ENCODE assay signal across 8 cellular contexts in the genomic region with DNA sequence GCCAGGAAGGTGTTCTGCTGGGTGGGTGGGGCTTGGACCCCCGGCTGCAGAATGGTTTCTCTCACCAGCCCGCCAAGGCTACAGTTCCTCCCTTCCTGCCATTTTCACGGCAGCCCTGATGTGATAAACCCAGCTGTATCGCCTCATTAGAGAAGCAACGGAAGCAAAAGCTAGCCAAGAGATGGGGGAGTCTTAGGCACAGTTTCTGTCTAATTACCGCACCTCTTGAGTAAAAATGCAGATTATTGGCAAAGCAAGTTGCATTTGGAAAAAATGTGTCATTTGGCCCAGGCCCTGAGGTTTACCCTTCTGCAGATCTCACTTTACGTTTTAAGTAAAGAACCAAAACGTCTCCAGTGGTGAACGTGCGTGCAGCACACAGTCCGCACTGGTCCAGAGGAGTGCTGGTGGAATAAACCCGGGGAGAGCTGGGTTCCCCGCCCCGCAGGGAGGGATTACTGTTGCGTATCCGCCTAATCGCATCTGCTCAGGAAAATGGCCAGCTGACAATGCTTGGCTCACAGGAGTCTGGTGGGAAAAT.
DNase-seq lines count a peak whose midpoint lies in the region; ATAC-seq and TF ChIP-seq lines count a peak whose summit lies in the region.

No MANE protein-coding gene starts in this region.

- intact Hi-C loops in Right ventricle myocardium superior (cut with DNase I) = no loop called here

- no peak overlapping the region for H3K4me3 Mint-ChIP-seq in GM23338

- no peaks in the 10 kb centered on the region for H4K20me1 ChIP-seq in GM23338 (replicated peaks; ENCODE audit: insufficient read depth)

- H3K27ac ChIP-seq in GM23338 (ENCODE audit: low read depth) = 0 out of 2 replicates have a peak overlapping the region, but pooled peaks have one; percentile 39

- no peak overlapping the region for H3K4me3 ChIP-seq in GM23338

- H3K36me3 Mint-ChIP-seq in GM23338 (ENCODE audit: low read depth) = peaks cover 6% of the 10 kb centered on the region; the same call in 1 of the 3 replicates

- H3K27ac Mint-ChIP-seq in GM23338 = no peak overlapping the region; the same call in 1 of the 2 replicates

- no peak overlapping the region for H2AFZ ChIP-seq in GM23338

- H3K4me2 ChIP-seq in GM23338 = 0 out of 2 replicates have a peak overlapping the region, but pooled peaks have one; percentile 13

- no peak for TF ChIP-seq CTCF in GM23338 (conservative IDR thresholded peaks at IDR 0.05; ENCODE audit: low read depth in 2 of 2)

- no peaks in the 10 kb centered on the region for H3K9me3 Mint-ChIP-seq in GM23338

- H3K9me2 ChIP-seq in GM23338 (ENCODE audit: insufficient read depth) = no peaks in the 10 kb centered on the region; the same call in 1 of the 2 replicates

- H3K79me2 ChIP-seq in GM23338 (replicated peaks; ENCODE audit: insufficient read depth) = peaks cover 17% of the 10 kb centered on the region

- DNase-seq in GM23338 (ENCODE audit: low spot score) (no peak), Right ventricle myocardium superior (peak; percentile 85), retina (peak; percentile 79), activated gamma-delta T cell (lab: John Stamatoyannopoulos, UW) (no peak), EL (no peak)

- H3K27me3 Mint-ChIP-seq in GM23338 (ENCODE audit: insufficient read depth, low read depth, poor library complexity) = peaks cover 5% of the 10 kb centered on the region

- peaks cover 41% of the 10 kb centered on the region for H3K4me1 Mint-ChIP-seq in GM23338

- H3K27me3 ChIP-seq in GM23338 (ENCODE audit: insufficient read depth) = no peaks in the 10 kb centered on the region

- peak; percentile 61 for ATAC-seq in GM23338
- ATAC-seq in SK-N-SH treated with all-trans-retinoic acid at 6 μM for 48 hours = peak; percentile 49; the same call in 2 of the 3 replicates
- peak; percentile 94 for ATAC-seq in Right ventricle myocardium superior (ENCODE audit: poor library complexity)
- ATAC-seq in HG02763 (IDR thresholded peaks at IDR 0.05; ENCODE audit: unreplicated experiment) = no peak
- no peak for ATAC-seq in HG03135 (IDR thresholded peaks at IDR 0.05; ENCODE audit: unreplicated experiment)

- no peaks in the 10 kb centered on the region for H3K36me3 ChIP-seq in GM23338 (ENCODE audit: insufficient read depth)

- no peaks in the 10 kb centered on the region for H3F3A ChIP-seq in GM23338 (replicated peaks; ENCODE audit: low read depth)

- H3K4me1 ChIP-seq in GM23338 (ENCODE audit: insufficient read depth) = peaks cover 24% of the 10 kb centered on the region

TF ChIP-seq in GM23338, 12 proteins besides CTCF, POLR2A, EP300 and RAD21 (continues in another document):
- TF ChIP-seq POLR2AphosphoS5 (IDR thresholded peaks at IDR 0.05; ENCODE audit: low read depth) (no peak), CREB1 (CRISPR knock-in tag; IDR thresholded peaks at IDR 0.05; ENCODE audit: low read depth) (no peak), NANOG (IDR thresholded peaks at IDR 0.05; ENCODE audit: borderline replicate concordance) (no peak), ZNF331 (CRISPR knock-in tag; IDR thresholded peaks at IDR 0.05; ENCODE audit: low read depth) (no peak), STAT1 (IDR thresholded peaks at IDR 0.05; ENCODE audit: unreplicated experiment) (no peak), ZNF114 (CRISPR knock-in tag; IDR thresholded peaks at IDR 0.05) (no peak)

TF ChIP-seq in SK-N-SH treated with all-trans-retinoic acid at 6 μM for 48 hours, 23 proteins besides CTCF, POLR2A, EP300 and RAD21:
- TF ChIP-seq ZNF8 (CRISPR knock-in tag; IDR thresholded peaks at IDR 0.05) (no peak), GLIS3 (CRISPR knock-in tag; IDR thresholded peaks at IDR 0.05) (no peak), ARNTL (CRISPR knock-in tag; IDR thresholded peaks at IDR 0.05; ENCODE audit: borderline replicate concordance, low read depth) (no peak), ZFP3 (CRISPR knock-in tag; IDR thresholded peaks at IDR 0.05) (no peak), ISL1 (CRISPR knock-in tag; IDR thresholded peaks at IDR 0.05) (no peak), CSDC2 (CRISPR knock-in tag; IDR thresholded peaks at IDR 0.05) (no peak), RARB (CRISPR knock-in tag; IDR thresholded peaks at IDR 0.05) (no peak), PPARA (CRISPR knock-in tag; IDR thresholded peaks at IDR 0.05; ENCODE audit: borderline replicate concordance) (no peak; the same call in 1 of the 2 replicates), ZNF70 (CRISPR knock-in tag; IDR thresholded peaks at IDR 0.05) (no peak), ZFP30 (CRISPR knock-in tag; IDR thresholded peaks at IDR 0.05) (no peak), ESRRG (CRISPR knock-in tag; IDR thresholded peaks at IDR 0.05) (no peak), ZC3H10 (CRISPR knock-in tag; IDR thresholded peaks at IDR 0.05) (no peak), ZNF565 (CRISPR knock-in tag; conservative IDR thresholded peaks at IDR 0.05; ENCODE audit: low read depth) (no peak), OSR1 (CRISPR knock-in tag; IDR thresholded peaks at IDR 0.05) (no peak), BACH2 (CRISPR knock-in tag; IDR thresholded peaks at IDR 0.05; ENCODE audit: borderline replicate concordance) (no peak), TCF4 (CRISPR knock-in tag; IDR thresholded peaks at IDR 0.05; ENCODE audit: borderline replicate concordance) (no peak)
- TF ChIP-seq, protein P1, sequence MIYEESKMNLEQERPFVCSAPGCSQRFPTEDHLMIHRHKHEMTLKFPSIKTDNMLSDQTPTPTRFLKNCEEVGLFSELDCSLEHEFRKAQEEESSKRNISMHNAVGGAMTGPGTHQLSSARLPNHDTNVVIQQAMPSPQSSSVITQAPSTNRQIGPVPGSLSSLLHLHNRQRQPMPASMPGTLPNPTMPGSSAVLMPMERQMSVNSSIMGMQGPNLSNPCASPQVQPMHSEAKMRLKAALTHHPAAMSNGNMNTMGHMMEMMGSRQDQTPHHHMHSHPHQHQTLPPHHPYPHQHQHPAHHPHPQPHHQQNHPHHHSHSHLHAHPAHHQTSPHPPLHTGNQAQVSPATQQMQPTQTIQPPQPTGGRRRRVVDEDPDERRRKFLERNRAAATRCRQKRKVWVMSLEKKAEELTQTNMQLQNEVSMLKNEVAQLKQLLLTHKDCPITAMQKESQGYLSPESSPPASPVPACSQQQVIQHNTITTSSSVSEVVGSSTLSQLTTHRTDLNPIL (CRISPR knock-in tag; IDR thresholded peaks at IDR 0.05; ENCODE audit: low read depth) = no peak
- TF ChIP-seq, protein P2, sequence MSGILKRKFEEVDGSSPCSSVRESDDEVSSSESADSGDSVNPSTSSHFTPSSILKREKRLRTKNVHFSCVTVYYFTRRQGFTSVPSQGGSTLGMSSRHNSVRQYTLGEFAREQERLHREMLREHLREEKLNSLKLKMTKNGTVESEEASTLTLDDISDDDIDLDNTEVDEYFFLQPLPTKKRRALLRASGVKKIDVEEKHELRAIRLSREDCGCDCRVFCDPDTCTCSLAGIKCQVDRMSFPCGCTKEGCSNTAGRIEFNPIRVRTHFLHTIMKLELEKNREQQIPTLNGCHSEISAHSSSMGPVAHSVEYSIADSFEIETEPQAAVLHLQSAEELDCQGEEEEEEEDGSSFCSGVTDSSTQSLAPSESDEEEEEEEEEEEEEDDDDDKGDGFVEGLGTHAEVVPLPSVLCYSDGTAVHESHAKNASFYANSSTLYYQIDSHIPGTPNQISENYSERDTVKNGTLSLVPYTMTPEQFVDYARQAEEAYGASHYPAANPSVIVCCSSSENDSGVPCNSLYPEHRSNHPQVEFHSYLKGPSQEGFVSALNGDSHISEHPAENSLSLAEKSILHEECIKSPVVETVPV (CRISPR knock-in tag; IDR thresholded peaks at IDR 0.05) = no peak
- TF ChIP-seq, protein P3, sequence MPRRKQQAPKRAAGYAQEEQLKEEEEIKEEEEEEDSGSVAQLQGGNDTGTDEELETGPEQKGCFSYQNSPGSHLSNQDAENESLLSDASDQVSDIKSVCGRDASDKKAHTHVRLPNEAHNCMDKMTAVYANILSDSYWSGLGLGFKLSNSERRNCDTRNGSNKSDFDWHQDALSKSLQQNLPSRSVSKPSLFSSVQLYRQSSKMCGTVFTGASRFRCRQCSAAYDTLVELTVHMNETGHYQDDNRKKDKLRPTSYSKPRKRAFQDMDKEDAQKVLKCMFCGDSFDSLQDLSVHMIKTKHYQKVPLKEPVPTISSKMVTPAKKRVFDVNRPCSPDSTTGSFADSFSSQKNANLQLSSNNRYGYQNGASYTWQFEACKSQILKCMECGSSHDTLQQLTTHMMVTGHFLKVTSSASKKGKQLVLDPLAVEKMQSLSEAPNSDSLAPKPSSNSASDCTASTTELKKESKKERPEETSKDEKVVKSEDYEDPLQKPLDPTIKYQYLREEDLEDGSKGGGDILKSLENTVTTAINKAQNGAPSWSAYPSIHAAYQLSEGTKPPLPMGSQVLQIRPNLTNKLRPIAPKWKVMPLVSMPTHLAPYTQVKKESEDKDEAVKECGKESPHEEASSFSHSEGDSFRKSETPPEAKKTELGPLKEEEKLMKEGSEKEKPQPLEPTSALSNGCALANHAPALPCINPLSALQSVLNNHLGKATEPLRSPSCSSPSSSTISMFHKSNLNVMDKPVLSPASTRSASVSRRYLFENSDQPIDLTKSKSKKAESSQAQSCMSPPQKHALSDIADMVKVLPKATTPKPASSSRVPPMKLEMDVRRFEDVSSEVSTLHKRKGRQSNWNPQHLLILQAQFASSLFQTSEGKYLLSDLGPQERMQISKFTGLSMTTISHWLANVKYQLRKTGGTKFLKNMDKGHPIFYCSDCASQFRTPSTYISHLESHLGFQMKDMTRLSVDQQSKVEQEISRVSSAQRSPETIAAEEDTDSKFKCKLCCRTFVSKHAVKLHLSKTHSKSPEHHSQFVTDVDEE (CRISPR knock-in tag; IDR thresholded peaks at IDR 0.05) = no peak
- TF ChIP-seq, protein P4, sequence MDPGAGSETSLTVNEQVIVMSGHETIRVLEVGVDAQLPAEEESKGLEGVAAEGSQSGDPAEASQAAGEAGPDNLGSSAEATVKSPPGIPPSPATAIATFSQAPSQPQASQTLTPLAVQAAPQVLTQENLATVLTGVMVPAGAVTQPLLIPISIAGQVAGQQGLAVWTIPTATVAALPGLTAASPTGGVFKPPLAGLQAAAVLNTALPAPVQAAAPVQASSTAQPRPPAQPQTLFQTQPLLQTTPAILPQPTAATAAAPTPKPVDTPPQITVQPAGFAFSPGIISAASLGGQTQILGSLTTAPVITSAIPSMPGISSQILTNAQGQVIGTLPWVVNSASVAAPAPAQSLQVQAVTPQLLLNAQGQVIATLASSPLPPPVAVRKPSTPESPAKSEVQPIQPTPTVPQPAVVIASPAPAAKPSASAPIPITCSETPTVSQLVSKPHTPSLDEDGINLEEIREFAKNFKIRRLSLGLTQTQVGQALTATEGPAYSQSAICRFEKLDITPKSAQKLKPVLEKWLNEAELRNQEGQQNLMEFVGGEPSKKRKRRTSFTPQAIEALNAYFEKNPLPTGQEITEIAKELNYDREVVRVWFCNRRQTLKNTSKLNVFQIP (CRISPR knock-in tag; IDR thresholded peaks at IDR 0.05; ENCODE audit: borderline replicate concordance, low read depth) = no peak

Comparison
In these comparisons a context has a peak if more than half of its experiments do, and no peak if none do; other contexts are left out.
1. ATAC-seq: peak in GM23338 (single experiment), SK-N-SH treated with all-trans-retinoic acid at 6 μM for 48 hours (single experiment) and Right ventricle myocardium superior (single experiment); none in HG02763 (single experiment) and HG03135 (single experiment).
2. DNase-seq: peak in Right ventricle myocardium superior (single experiment) and retina (single experiment); none in GM23338 (single experiment), activated gamma-delta T cell (single experiment) and EL (single experiment).